Comparison of ENCODE assay signal across 11 cellular contexts in the genomic region with DNA sequence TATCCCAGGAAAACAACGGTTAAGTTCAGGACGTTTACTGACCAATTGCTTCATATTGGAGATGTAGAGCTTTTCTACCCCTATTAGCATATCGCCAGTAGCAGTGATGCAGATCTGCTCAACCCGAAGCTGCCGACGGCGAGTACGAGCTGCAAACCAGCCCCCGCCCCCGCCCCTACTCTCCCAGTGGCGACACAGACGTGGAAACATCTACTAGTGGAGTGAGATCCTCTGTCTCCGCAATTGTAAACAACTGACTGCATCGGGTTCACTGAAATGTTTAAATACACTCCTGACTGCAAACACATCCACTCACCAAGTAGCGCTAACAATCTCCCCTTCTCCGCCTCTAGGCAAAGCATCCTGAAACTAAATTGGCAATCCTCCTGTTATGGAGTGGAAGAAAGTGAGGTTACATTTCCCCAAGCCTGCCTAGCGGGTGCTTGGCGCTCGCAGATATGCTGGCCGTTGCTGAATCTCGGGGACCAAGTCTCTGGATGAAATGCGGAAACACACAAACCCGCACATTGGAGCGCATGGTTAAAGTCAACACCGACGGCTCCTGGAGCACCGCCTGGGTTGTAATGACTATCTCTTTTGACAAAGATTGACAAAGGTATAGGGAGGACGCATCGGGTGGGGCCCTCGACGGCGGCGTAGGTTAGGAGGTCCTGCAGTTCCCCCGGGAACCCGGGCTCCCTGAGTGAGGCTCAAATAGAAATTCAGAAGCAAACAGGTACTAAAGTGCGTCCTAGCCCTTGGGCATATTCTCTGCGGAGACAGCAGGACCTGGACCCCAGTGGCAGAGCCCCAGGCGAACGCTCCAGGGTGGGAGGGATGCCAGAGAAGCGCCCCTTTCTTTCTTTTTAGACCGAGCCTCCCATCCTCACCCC.
DNase-seq lines count a peak whose midpoint lies in the region; ATAC-seq and TF ChIP-seq lines count a peak whose summit lies in the region.
"Had no signal": no experiment of that assay in that cellular context is flagged by ENCODE, and none has a peak within 500 bp of the region (broad histone marks: within the 10 kb centered on the region; RNA-seq: fewer than 3 reads in every experiment).

No MANE protein-coding gene starts in this region.

- TF ChIP-seq POLR2A in suprapubic skin (IDR thresholded peaks at IDR 0.05) = no peak

- peaks cover 45% of the 10 kb centered on the region for H3K27me3 Mint-ChIP-seq in activated CD8-positive, alpha-beta memory T cell treated with anti-CD3 and anti-CD28 coated beads, Interleukin-2, amount 10 ng/mL, durations not matched to agents 7 days and 5 days
- peaks cover 23% of the 10 kb centered on the region for H3K27me3 Mint-ChIP-seq in WTC11 (ENCODE audit: low read depth)

- no peak overlapping the region for H3K27ac Mint-ChIP-seq in activated CD8-positive, alpha-beta memory T cell treated with anti-CD3 and anti-CD28 coated beads, Interleukin-2, amount 10 ng/mL, durations not matched to agents 7 days and 5 days
- no peak overlapping the region for H3K27ac Mint-ChIP-seq in WTC11
- H3K27ac Mint-ChIP-seq: IgD-negative memory B cell, memory B cell had no signal

- H3K9me3 Mint-ChIP-seq in activated CD8-positive, alpha-beta memory T cell treated with anti-CD3 and anti-CD28 coated beads, Interleukin-2, amount 10 ng/mL, durations not matched to agents 7 days and 5 days (ENCODE audit: low read depth) = no peaks in the 10 kb centered on the region
- H3K9me3 Mint-ChIP-seq in WTC11 = no peaks in the 10 kb centered on the region
- H3K9me3 Mint-ChIP-seq: IgD-negative memory B cell had no signal

- peak overlapping the region; percentile 59 for H3K4me3 ChIP-seq in suprapubic skin

- no peak for TF ChIP-seq EP300 in suprapubic skin (IDR thresholded peaks at IDR 0.05)

- H3K4me3 Mint-ChIP-seq in activated CD8-positive, alpha-beta memory T cell treated with anti-CD3 and anti-CD28 coated beads, Interleukin-2, amount 10 ng/mL, durations not matched to agents 7 days and 5 days = peak overlapping the region; percentile 25
- H3K4me3 Mint-ChIP-seq in WTC11 = peak overlapping the region; percentile 92

- H3K9me3 ChIP-seq in suprapubic skin = no peaks in the 10 kb centered on the region

- WGBS in suprapubic skin = 42% methylated on average over 41 of the region's 41 CpGs

- CTCF ChIA-PET in activated CD8-positive, alpha-beta memory T cell treated with anti-CD3 and anti-CD28 coated beads, Interleukin-2, amount 10 ng/mL, durations not matched to agents 7 days and 5 days (lab: Charles Lee) = no interaction called here
- CTCF ChIA-PET in WTC11 (lab: Charles Lee) = interaction anchor here (0.6 to 0.7 kb wide), 2 partner anchors 70 to 269 kb away, joined by 3 to 4 read pairs; no protein-coding TSS in a partner anchor

- no peaks in the 10 kb centered on the region for H3K36me3 ChIP-seq in suprapubic skin

- POLR2A ChIA-PET in WTC11 (lab: Charles Lee) = no interaction called here

- peaks cover 4% of the 10 kb centered on the region for H3K4me1 ChIP-seq in suprapubic skin

- H3K27ac ChIP-seq in suprapubic skin = no peak overlapping the region

- no peaks in the 10 kb centered on the region for H3K27me3 ChIP-seq in suprapubic skin

- no peak for ATAC-seq in activated CD8-positive, alpha-beta memory T cell treated with anti-CD3 and anti-CD28 coated beads, Interleukin-2, amount 10 ng/mL, durations not matched to agents 7 days and 5 days
- no peak for ATAC-seq in WTC11
- ATAC-seq in HG02840 (IDR thresholded peaks at IDR 0.05; ENCODE audit: low FRiP score, unreplicated experiment) = no peak
- ATAC-seq in GM19023 (IDR thresholded peaks at IDR 0.05; ENCODE audit: unreplicated experiment) = no peak

- TF ChIP-seq CTCF in WTC11 (IDR thresholded peaks at IDR 0.05) (no peak), suprapubic skin (IDR thresholded peaks at IDR 0.05) (no peak)

- no peak for DNase-seq in activated CD8-positive, alpha-beta memory T cell treated with anti-CD3 and anti-CD28 coated beads, Interleukin-2, amount 10 ng/mL, durations not matched to agents 7 days and 5 days
- DNase-seq in activated CD8-positive, alpha-beta memory T cell treated with anti-CD3 and anti-CD28 coated beads for 24 hours = no peak
- DNase-seq in WTC11 (ENCODE audit: low spot score) (peak; percentile 14), iPS-NIHi7 (ENCODE audit: extremely low spot score) (peak; percentile 17), suprapubic skin (ENCODE audit: low spot score in 2 of 2) (peak in 1 of 2 donors; percentile 51), NCI-H1048 (lab: John Stamatoyannopoulos, UW) (no peak)
- DNase-seq: cerebellar nuclear complex had no signal

- H3K36me3 Mint-ChIP-seq in activated CD8-positive, alpha-beta memory T cell treated with anti-CD3 and anti-CD28 coated beads, Interleukin-2, amount 10 ng/mL, durations not matched to agents 7 days and 5 days = peaks cover 1% of the 10 kb centered on the region
- no peaks in the 10 kb centered on the region for H3K36me3 Mint-ChIP-seq in WTC11
- H3K36me3 Mint-ChIP-seq: IgD-negative memory B cell, memory B cell had no signal

- H3K4me1 Mint-ChIP-seq in activated CD8-positive, alpha-beta memory T cell treated with anti-CD3 and anti-CD28 coated beads, Interleukin-2, amount 10 ng/mL, durations not matched to agents 7 days and 5 days = peaks cover 17% of the 10 kb centered on the region
- H3K4me1 Mint-ChIP-seq in WTC11 = peaks cover 23% of the 10 kb centered on the region

TF ChIP-seq in WTC11, 78 proteins besides CTCF, POLR2A, EP300 and RAD21:
- TF ChIP-seq JAZF1 (CRISPR knock-in tag; IDR thresholded peaks at IDR 0.05) (no peak), ETV6 (CRISPR knock-in tag; IDR thresholded peaks at IDR 0.05) (no peak), NR1H2 (CRISPR knock-in tag; IDR thresholded peaks at IDR 0.05) (no peak), JUN (CRISPR knock-in tag; IDR thresholded peaks at IDR 0.05) (no peak), TEAD4 (CRISPR knock-in tag; IDR thresholded peaks at IDR 0.05) (no peak), ATF1 (CRISPR knock-in tag; IDR thresholded peaks at IDR 0.05) (no peak), GRHL2 (CRISPR knock-in tag; IDR thresholded peaks at IDR 0.05; ENCODE audit: insufficient replicate concordance, severe bottlenecking) (no peak)
- TF ChIP-seq, protein P1, sequence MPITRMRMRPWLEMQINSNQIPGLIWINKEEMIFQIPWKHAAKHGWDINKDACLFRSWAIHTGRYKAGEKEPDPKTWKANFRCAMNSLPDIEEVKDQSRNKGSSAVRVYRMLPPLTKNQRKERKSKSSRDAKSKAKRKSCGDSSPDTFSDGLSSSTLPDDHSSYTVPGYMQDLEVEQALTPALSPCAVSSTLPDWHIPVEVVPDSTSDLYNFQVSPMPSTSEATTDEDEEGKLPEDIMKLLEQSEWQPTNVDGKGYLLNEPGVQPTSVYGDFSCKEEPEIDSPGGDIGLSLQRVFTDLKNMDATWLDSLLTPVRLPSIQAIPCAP (CRISPR knock-in tag; IDR thresholded peaks at IDR 0.05) = no peak
- TF ChIP-seq, protein P2, sequence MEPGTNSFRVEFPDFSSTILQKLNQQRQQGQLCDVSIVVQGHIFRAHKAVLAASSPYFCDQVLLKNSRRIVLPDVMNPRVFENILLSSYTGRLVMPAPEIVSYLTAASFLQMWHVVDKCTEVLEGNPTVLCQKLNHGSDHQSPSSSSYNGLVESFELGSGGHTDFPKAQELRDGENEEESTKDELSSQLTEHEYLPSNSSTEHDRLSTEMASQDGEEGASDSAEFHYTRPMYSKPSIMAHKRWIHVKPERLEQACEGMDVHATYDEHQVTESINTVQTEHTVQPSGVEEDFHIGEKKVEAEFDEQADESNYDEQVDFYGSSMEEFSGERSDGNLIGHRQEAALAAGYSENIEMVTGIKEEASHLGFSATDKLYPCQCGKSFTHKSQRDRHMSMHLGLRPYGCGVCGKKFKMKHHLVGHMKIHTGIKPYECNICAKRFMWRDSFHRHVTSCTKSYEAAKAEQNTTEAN (CRISPR knock-in tag; IDR thresholded peaks at IDR 0.05) = no peak

Comparison
In these comparisons a context has a peak if more than half of its experiments do, and no peak if none do; other contexts are left out.
1. DNase-seq: peak in WTC11 (single experiment) and iPS-NIHi7 (single experiment); none in activated CD8-positive, alpha-beta memory T cell treated with anti-CD3 and anti-CD28 coated beads, Interleukin-2, amount 10 ng/mL, durations not matched to agents 7 days and 5 days (single experiment), activated CD8-positive, alpha-beta memory T cell treated with anti-CD3 and anti-CD28 coated beads for 24 hours (single experiment) and NCI-H1048 (single experiment).